Comparison of ENCODE assay signal across 9 cellular contexts in genomic region chrX:2928127-2928582, GRCh38. TPM values are rescaled to one million over a fixed set of nuclear protein-coding genes. Genes with fewer than 3 reads are reported as not detected.
DNase-seq lines count a peak whose midpoint lies in the region; ATAC-seq, FAIRE-seq and TF ChIP-seq lines count a peak whose summit lies in the region.
"Had no signal": no experiment of that assay in that cellular context is flagged by ENCODE, and none has a peak within 500 bp of the region (broad histone marks: within the 10 kb centered on the region; RNA-seq: fewer than 3 reads in every experiment).

No MANE protein-coding gene starts in this region.

- CTCF ChIA-PET in endothelial cell of umbilical vein (lab: Charles Lee) = interaction anchor here (0.8 to 1.0 kb wide), 2 partner anchors 9 to 53 kb away, joined by 3 to 4 read pairs; no protein-coding TSS in a partner anchor

- peak; percentile 61 for DNase-seq in AG08396 (ENCODE audit: low spot score)
- DNase-seq in NOMO-1 (lab: John Stamatoyannopoulos, UW; ENCODE audit: unreplicated experiment in 2 of 2) = peak; percentile 71 to 87
- peak; percentile 62 for DNase-seq in endothelial cell of umbilical vein (ENCODE audit: low read depth, low spot score)
- DNase-seq in mucosa of gallbladder (ENCODE audit: low spot score) = peak; percentile 47
- peak; percentile 70 for DNase-seq in ureter (ENCODE audit: low spot score)
- DNase-seq in NK-92 (lab: John Stamatoyannopoulos, UW; ENCODE audit: unreplicated experiment) = no peak
- no peak for DNase-seq in MV-4-11 (lab: John Stamatoyannopoulos, UW)

- H3K4me2 ChIP-seq in endothelial cell of umbilical vein (ENCODE audit: insufficient read depth, low read length) = peak overlapping the region; percentile 64

- dilution Hi-C loops in endothelial cell of umbilical vein (cut with MboI; ENCODE audit: extremely low pct_ligation_motif_present, low sequenced_read_pairs) = no loop called here

- peak overlapping the region; percentile 24 to 51 (median 40) for H3K4me3 ChIP-seq in endothelial cell of umbilical vein (replicated peaks in 1 of 3; ENCODE audit: insufficient read depth in 1 of 3, low read depth in 1 of 3, low read length in 3 of 3)

- POLR2A ChIA-PET in endothelial cell of umbilical vein (lab: Charles Lee) = interaction anchor here (2.1 kb wide), 1 partner anchor 36 kb away, joined by 15 read pairs; a partner anchor contains a TSS

- H3K4me1 ChIP-seq in endothelial cell of umbilical vein (ENCODE audit: control insufficient read depth, extremely low read depth, insufficient read depth, low read length) = no peaks in the 10 kb centered on the region

- TF ChIP-seq POLR2A in endothelial cell of umbilical vein (IDR thresholded peaks at IDR 0.05; ENCODE audit: low read depth, low read length) = no peak

- H4K20me1 ChIP-seq in endothelial cell of umbilical vein (replicated peaks; ENCODE audit: control insufficient read depth, extremely low read depth, insufficient read depth, low read length) = no peaks in the 10 kb centered on the region

- intact Hi-C loops in endothelial cell of umbilical vein (cut with micrococcal nuclease) = loop anchor here (1.0 to 5.0 kb wide), 3 partner anchors 36 to 236 kb away; partner anchors contain the start of gene CD99

- TF ChIP-seq CTCF in endothelial cell of umbilical vein (IDR thresholded peaks at IDR 0.05; ENCODE audit: extremely low read depth in 1 of 2, insufficient read depth in 1 of 2, low read depth in 1 of 2, low read length in 2 of 2) = no peak

- H3K27ac ChIP-seq in endothelial cell of umbilical vein (ENCODE audit: insufficient read depth, low read depth, low read length) = peak overlapping the region; percentile 77

- H3K9me1 ChIP-seq in endothelial cell of umbilical vein (replicated peaks; ENCODE audit: control insufficient read depth, extremely low read depth, insufficient read depth, low read length) = no peaks in the 10 kb centered on the region

- peak overlapping the region; percentile 82 for H3K9ac ChIP-seq in endothelial cell of umbilical vein (replicated peaks; ENCODE audit: extremely low read depth, insufficient read depth, low read length)

- no peaks in the 10 kb centered on the region for H3K27me3 ChIP-seq in endothelial cell of umbilical vein (ENCODE audit: control insufficient read depth in 2 of 2, insufficient read depth in 2 of 2, low read length in 2 of 2)

- FAIRE-seq in endothelial cell of umbilical vein (lab: Jason Lieb, UNC) = no peak
- FAIRE-seq: GM12878 had no signal

- no peaks in the 10 kb centered on the region for H3K9me3 ChIP-seq in endothelial cell of umbilical vein (replicated peaks; ENCODE audit: control insufficient read depth, insufficient read depth, low read length)

- ATAC-seq in GM19397 (IDR thresholded peaks at IDR 0.05; ENCODE audit: unreplicated experiment) = no peak
- ATAC-seq: GM12878 had no signal

- no peaks in the 10 kb centered on the region for H3K36me3 ChIP-seq in endothelial cell of umbilical vein (ENCODE audit: control insufficient read depth in 2 of 2, extremely low read depth in 1 of 2, insufficient read depth in 2 of 2, low read length in 2 of 2)

- BruUV-seq in endothelial cell of umbilical vein (replicated peaks; lab: Mats Ljungman, UMichigan) = no TSS peak

- H2AFZ ChIP-seq in endothelial cell of umbilical vein (ENCODE audit: low read depth, low read length) = peak overlapping the region; percentile 67

- H3K79me2 ChIP-seq in endothelial cell of umbilical vein (ENCODE audit: control insufficient read depth, insufficient read depth, low read length) = no peaks in the 10 kb centered on the region

TF ChIP-seq in endothelial cell of umbilical vein, 7 proteins besides CTCF, POLR2A, EP300 and RAD21:
- TF ChIP-seq EZH2 (IDR thresholded peaks at IDR 0.05; ENCODE audit: borderline replicate concordance, low read depth, low read length, severe bottlenecking) (no peak), MYC (IDR thresholded peaks at IDR 0.05; ENCODE audit: low read depth, low read length) (no peak), POLR2AphosphoS5 (IDR thresholded peaks at IDR 0.05; ENCODE audit: insufficient read depth, low read depth, low read length) (no peak), MAX (IDR thresholded peaks at IDR 0.05; ENCODE audit: insufficient read depth, insufficient read length) (no peak), FOS (IDR thresholded peaks at IDR 0.05; ENCODE audit: borderline replicate concordance, insufficient read depth, low read length) (no peak), GATA2 (IDR thresholded peaks at IDR 0.05; ENCODE audit: insufficient read depth, insufficient read length, low read depth, low read length) (no peak), JUN (IDR thresholded peaks at IDR 0.05; ENCODE audit: borderline replicate concordance, insufficient read depth, insufficient read length, low read depth) (no peak)

RNA-seq across cellular contexts. Expression of gene ARSD, which starts 1.0 kb away (rescaled TPM):
- total RNA-seq in endothelial cell of umbilical vein = 16.4 and 18.6 TPM in 2 replicates
- 15.5 and 17.3 TPM in 2 replicates for polyA plus RNA-seq in endothelial cell of umbilical vein
- polyA plus RNA-seq in endothelial cell of umbilical vein (2011; cell fraction: cytosol; rRNA removed) = 9.6 and 11.4 TPM in 2 replicates
- 12.5 and 15.4 TPM in 2 replicates for polyA plus RNA-seq in endothelial cell of umbilical vein (2011; cell fraction: nucleus; rRNA removed)
- 13.6 and 14.6 TPM in 2 replicates for polyA plus RNA-seq in endothelial cell of umbilical vein (2012)
- 31.2 and 33.3 TPM in 2 replicates for polyA minus RNA-seq in endothelial cell of umbilical vein
- 4.4 TPM for polyA minus RNA-seq in endothelial cell of umbilical vein (2011; cell fraction: cytosol; rRNA and poly(A)+ RNA removed)
- 9.2 and 9.4 TPM in 2 replicates for polyA minus RNA-seq in endothelial cell of umbilical vein (2011; cell fraction: nucleus; rRNA and poly(A)+ RNA removed)
- total RNA-seq in mucosa of gallbladder = 82.5 TPM
- 110 TPM for total RNA-seq in ureter

Comparison
In these comparisons a context has a peak if more than half of its experiments do, and no peak if none do; other contexts are left out.
1. DNase-seq: peak in AG08396 (single experiment), NOMO-1 (2 of 2), endothelial cell of umbilical vein (single experiment), mucosa of gallbladder (single experiment) and ureter (single experiment); none in NK-92 (single experiment) and MV-4-11 (single experiment).